In genomic region chr2:186589733-186590537, GRCh38 we compare ENCODE assay signal across 8 cellular contexts. TPM values are rescaled to one million over a fixed set of nuclear protein-coding genes. Genes with fewer than 3 reads are reported as not detected.
DNase-seq lines count a peak whose midpoint lies in the region; ATAC-seq and TF ChIP-seq lines count a peak whose summit lies in the region.

Gene ITGAV, plus strand, starts transcription at chr2:186590056. Its CDS starts 283 bp downstream, at chr2:186590339.

- no peaks in the 10 kb centered on the region for H3K9me3 Mint-ChIP-seq in endothelial cell (ENCODE audit: unreplicated experiment)
- H3K9me3 Mint-ChIP-seq in mesothelial cell of epicardium, result no peaks in the 10 kb centered on the region

- H3K27me3 Mint-ChIP-seq in endothelial cell (ENCODE audit: unreplicated experiment) (peaks cover 9% of the 10 kb centered on the region), mesothelial cell of epicardium (ENCODE audit: low read depth) (no peaks in the 10 kb centered on the region)

- H3K4me3 Mint-ChIP-seq in endothelial cell (ENCODE audit: unreplicated experiment), result peak within 1 kb of the TSS; percentile 98
- H3K4me3 Mint-ChIP-seq in mesothelial cell of epicardium, result peak within 1 kb of the TSS; percentile 82

- ATAC-seq in GM19452 (IDR thresholded peaks at IDR 0.05; ENCODE audit: unreplicated experiment), result peak; percentile 94
- ATAC-seq in HG03575 (IDR thresholded peaks at IDR 0.05; ENCODE audit: extremely low read depth, insufficient number of reproducible peaks, low FRiP score, unreplicated experiment), result peak; percentile 89

- H3K4me1 Mint-ChIP-seq in endothelial cell (ENCODE audit: unreplicated experiment), result peaks cover 46% of the 10 kb centered on the region
- H3K4me1 Mint-ChIP-seq in mesothelial cell of epicardium, result peaks cover 55% of the 10 kb centered on the region

- TF ChIP-seq CTCF in endothelial cell (IDR thresholded peaks at IDR 0.05; ENCODE audit: unreplicated experiment), result no peak
- no peak for TF ChIP-seq CTCF in mesothelial cell of epicardium (IDR thresholded peaks at IDR 0.05; ENCODE audit: unreplicated experiment)

- H3K27ac Mint-ChIP-seq in endothelial cell (ENCODE audit: unreplicated experiment) (peak within 1 kb of the TSS; percentile 94), mesothelial cell of epicardium (peak within 1 kb of the TSS; percentile 95)

- H3K36me3 Mint-ChIP-seq in endothelial cell (ENCODE audit: low read depth, unreplicated experiment) (peaks cover 6% of the 10 kb centered on the region), mesothelial cell of epicardium (no peaks in the 10 kb centered on the region)

- DNase-seq in COLO668 (lab: John Stamatoyannopoulos, UW; ENCODE audit: unreplicated experiment) (peak; percentile 93), NOMO-1 treated with dmso at 0.1 percent for 144 hours (lab: John Stamatoyannopoulos, UW; ENCODE audit: unreplicated experiment) (peak; percentile 91), endothelial cell (ENCODE audit: low spot score) (peak; percentile 86), mesothelial cell of epicardium (ENCODE audit: low spot score in 2 of 2, unreplicated experiment in 2 of 2) (peak; percentile 84 to 91)
- DNase-seq in activated CD8-positive, alpha-beta memory T cell treated with anti-CD3 and anti-CD28 coated beads, Interleukin-2, amount 50 U/mL, for 4 hours, result peak; percentile 80
- peak; percentile 59 to 62 for DNase-seq in stimulated activated CD8-positive, alpha-beta memory T cell treated with anti-CD3 and anti-CD28 coated beads, Interleukin-15, amount 100 ng/mL, for 4 hours (ENCODE audit: low read depth in 2 of 2)

RNA-seq across cellular contexts. Expression of gene ITGAV, which starts in this region (rescaled TPM):
- total RNA-seq in endothelial cell (ENCODE audit: unreplicated experiment), result 154 TPM
- 93.3 to 112 TPM (median 100 TPM) in 3 replicates for total RNA-seq in mesothelial cell of epicardium

Comparison
In these comparisons a context has a peak if more than half of its experiments do, and no peak if none do; other contexts are left out.
1. Peak in every context shown above with its lines: DNase-seq and ATAC-seq.